In the genomic region with DNA sequence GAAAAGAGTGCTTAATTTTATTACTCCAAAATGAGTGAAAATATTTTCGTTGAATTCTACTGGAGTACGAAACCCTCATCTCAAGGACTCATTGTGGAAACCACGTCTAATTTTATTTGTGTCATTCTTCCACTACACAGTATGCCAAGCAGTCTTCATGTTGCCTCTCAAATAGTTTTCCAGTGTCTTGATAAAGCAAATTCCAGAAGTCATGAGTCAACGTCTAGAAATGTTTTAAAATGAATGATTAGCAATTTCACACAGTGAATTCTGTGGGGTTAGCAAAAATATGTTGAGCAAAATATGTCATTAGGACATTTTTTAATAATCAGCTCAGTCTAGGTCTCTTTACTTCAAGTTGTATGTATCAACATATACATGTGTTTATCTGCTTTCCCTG, we compare ENCODE assay signal across 19 cellular contexts.
DNase-seq lines count a peak whose midpoint lies in the region; ATAC-seq and TF ChIP-seq lines count a peak whose summit lies in the region.
"Had no signal": no experiment of that assay in that cellular context is flagged by ENCODE, and none has a peak within 500 bp of the region (broad histone marks: within the 10 kb centered on the region; RNA-seq: fewer than 3 reads in every experiment).

No MANE protein-coding gene starts in this region.

- H3K4me1 Mint-ChIP-seq in stimulated activated effector memory CD8-positive, alpha-beta T cell treated with anti-CD3 and anti-CD28 coated beads, Interleukin-12 subunit alpha, Interleukin-12 subunit beta, amount 100 ng/mL, for 72 hours = no peaks in the 10 kb centered on the region

- H3K36me3 ChIP-seq in PC-3 (ENCODE audit: low read depth, low read length) (no peaks in the 10 kb centered on the region), psoas muscle (ENCODE audit: insufficient read depth in 1 of 2, low read depth in 1 of 2) (no peaks in the 10 kb centered on the region)
- H3K36me3 ChIP-seq: BLaER1, gastroesophageal sphincter had no signal

- no peaks in the 10 kb centered on the region for H3F3A ChIP-seq in PC-3 (ENCODE audit: low read length, unreplicated experiment)

- WGBS in psoas muscle, 3 donors = 67 to 81% (median 71%) methylated on average over 4 of the region's 4 CpGs

- H3K79me2 ChIP-seq in PC-3 (ENCODE audit: low read length) = no peaks in the 10 kb centered on the region

- intact Hi-C loops in PC-3 (cut with micrococcal nuclease) = no loop called here
- intact Hi-C loops in psoas muscle (cut with DNase I) = no loop called here

- peak; percentile 57 for DNase-seq in EL
- peak; percentile 17 for DNase-seq in PC-3
- peak; percentile 45 for DNase-seq in fibroblast of pulmonary artery (ENCODE audit: low read depth)
- peak; percentile 96 for DNase-seq in retinal pigment epithelial cell (ENCODE audit: low read depth)
- no peak for DNase-seq in psoas muscle
- DNase-seq in stimulated activated effector memory CD8-positive, alpha-beta T cell treated with anti-CD3 and anti-CD28 coated beads, Interleukin-12 subunit alpha, Interleukin-12 subunit beta, amount 100 ng/mL, for 72 hours (ENCODE audit: low spot score in 2 of 2) = no peak
- no peak for DNase-seq in dermis blood vessel endothelial cell
- DNase-seq: aorta; DMS 273 treated with DMSO at 0.1 percent for 48 hours; left ventricle myocardium superior; NCI-H1930; NCI-H510A treated with DMSO at 0.1 percent for 48 hours; Right ventricle myocardium superior; stimulated activated CD4-positive, alpha-beta T cell treated with anti-CD3 and anti-CD28 coated beads, Interleukin-4, amount 100 ng/mL, for 24 hours; T-helper 1 cell had no signal

- peaks cover 9% of the 10 kb centered on the region for H3K9me3 Mint-ChIP-seq in stimulated activated effector memory CD8-positive, alpha-beta T cell treated with anti-CD3 and anti-CD28 coated beads, Interleukin-12 subunit alpha, Interleukin-12 subunit beta, amount 100 ng/mL, for 72 hours

- H3K4me3 ChIP-seq in PC-3 (ENCODE audit: low read length) (no peak overlapping the region), fibroblast of pulmonary artery (replicated peaks; ENCODE audit: low read depth, low read length) (no peak overlapping the region), retinal pigment epithelial cell (ENCODE audit: low read length) (no peak overlapping the region), psoas muscle (no peak overlapping the region)
- H3K4me3 ChIP-seq: BLaER1, coronary artery, gastroesophageal sphincter, skin epidermis had no signal

- H3K27me3 ChIP-seq in PC-3 (ENCODE audit: low read length) = no peaks in the 10 kb centered on the region
- H3K27me3 ChIP-seq in psoas muscle (ENCODE audit: insufficient read depth in 3 of 3, low read length in 2 of 3) = no peaks in the 10 kb centered on the region
- H3K27me3 ChIP-seq: BLaER1, gastroesophageal sphincter had no signal

- no peaks in the 10 kb centered on the region for H4K20me1 ChIP-seq in PC-3 (ENCODE audit: low read length)
- H4K20me1 ChIP-seq: BLaER1 had no signal

- CTCF ChIA-PET in PC-3 (lab: Charles Lee) = no interaction called here

- no peak for ATAC-seq in PC-3
- ATAC-seq in psoas muscle = no peak
- no peak for ATAC-seq in stimulated activated effector memory CD8-positive, alpha-beta T cell treated with anti-CD3 and anti-CD28 coated beads, Interleukin-12 subunit alpha, Interleukin-12 subunit beta, amount 100 ng/mL, for 72 hours
- ATAC-seq: gastroesophageal sphincter, left ventricle myocardium superior had no signal

- H3K9me2 ChIP-seq in PC-3 (replicated peaks; ENCODE audit: low read length) = no peaks in the 10 kb centered on the region

- no peak overlapping the region for H2AFZ ChIP-seq in PC-3 (ENCODE audit: low read length)

- H3K27ac Mint-ChIP-seq in stimulated activated effector memory CD8-positive, alpha-beta T cell treated with anti-CD3 and anti-CD28 coated beads, Interleukin-12 subunit alpha, Interleukin-12 subunit beta, amount 100 ng/mL, for 72 hours = no peak overlapping the region

- TF ChIP-seq CTCF in PC-3 (conservative IDR thresholded peaks at IDR 0.05; ENCODE audit: low read depth, low read length) (no peak), fibroblast of pulmonary artery (IDR thresholded peaks at IDR 0.05; ENCODE audit: low read length, missing control alignments) (no peak), retinal pigment epithelial cell (conservative IDR thresholded peaks at IDR 0.05; ENCODE audit: low read depth, low read length) (no peak), psoas muscle (IDR thresholded peaks at IDR 0.05) (no peak)

- POLR2A ChIA-PET in PC-3 (lab: Charles Lee; ENCODE audit: unreplicated experiment) = no interaction called here

- H3K4me1 ChIP-seq in PC-3 (ENCODE audit: insufficient read depth, low read length) = no peaks in the 10 kb centered on the region
- H3K4me1 ChIP-seq in psoas muscle = no peaks in the 10 kb centered on the region
- H3K4me1 ChIP-seq: BLaER1, gastroesophageal sphincter had no signal

- BruUV-seq in PC-3 (replicated peaks; lab: Mats Ljungman, UMichigan) = no TSS peak

- H3K9ac ChIP-seq in PC-3 (ENCODE audit: low read length) = no peak overlapping the region
- H3K9ac ChIP-seq: BLaER1 had no signal

- H3K36me3 Mint-ChIP-seq in stimulated activated effector memory CD8-positive, alpha-beta T cell treated with anti-CD3 and anti-CD28 coated beads, Interleukin-12 subunit alpha, Interleukin-12 subunit beta, amount 100 ng/mL, for 72 hours = no peaks in the 10 kb centered on the region

- no peak overlapping the region for H3K4me3 Mint-ChIP-seq in stimulated activated effector memory CD8-positive, alpha-beta T cell treated with anti-CD3 and anti-CD28 coated beads, Interleukin-12 subunit alpha, Interleukin-12 subunit beta, amount 100 ng/mL, for 72 hours

- H3K27ac ChIP-seq in PC-3 (ENCODE audit: low read length) = no peak overlapping the region
- no peak overlapping the region for H3K27ac ChIP-seq in psoas muscle
- H3K27ac ChIP-seq: BLaER1, coronary artery, gastroesophageal sphincter, skin epidermis had no signal

- H3K4me2 ChIP-seq in PC-3 (ENCODE audit: low read length) = no peak overlapping the region
- H3K4me2 ChIP-seq: BLaER1 had no signal

- H3K9me3 ChIP-seq in PC-3 (ENCODE audit: low read length) (no peaks in the 10 kb centered on the region), psoas muscle (no peaks in the 10 kb centered on the region)

Comparison
In these comparisons a context has a peak if more than half of its experiments do, and no peak if none do; other contexts are left out.
1. DNase-seq: peak in EL (single experiment), PC-3 (single experiment), fibroblast of pulmonary artery (single experiment) and retinal pigment epithelial cell (single experiment); none in psoas muscle (0 of 2), stimulated activated effector memory CD8-positive, alpha-beta T cell treated with anti-CD3 and anti-CD28 coated beads, Interleukin-12 subunit alpha, Interleukin-12 subunit beta, amount 100 ng/mL, for 72 hours (0 of 2) and dermis blood vessel endothelial cell (single experiment).